In the genomic region with DNA sequence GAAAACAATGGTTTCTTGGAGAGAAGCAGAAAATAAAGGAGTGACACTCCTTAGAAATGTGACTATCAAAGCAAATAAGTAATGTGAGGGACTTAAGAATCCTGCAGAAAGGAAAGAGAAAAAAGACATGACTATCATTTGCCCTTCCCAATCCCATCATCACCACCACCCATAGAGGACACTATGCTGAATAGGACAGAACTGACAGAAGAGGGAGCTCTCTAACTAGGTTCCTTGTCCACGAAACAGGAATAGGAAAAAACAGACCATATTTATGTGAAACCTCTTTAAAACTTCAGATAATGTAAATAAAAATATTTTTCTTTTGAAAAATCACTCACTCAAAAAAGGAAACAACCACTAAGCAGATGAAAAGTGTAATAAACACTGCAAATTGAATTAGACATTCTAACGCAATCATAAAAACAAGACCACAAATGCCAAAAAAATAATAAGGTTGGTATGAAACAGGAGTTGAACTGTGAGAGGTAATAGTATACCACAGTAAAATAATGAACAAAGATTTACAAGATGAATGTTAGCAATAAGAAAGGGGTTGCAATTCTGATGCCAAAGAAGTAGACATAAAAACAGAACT, we compare ENCODE assay signal across 8 cellular contexts. TPM values are rescaled to one million over a fixed set of nuclear protein-coding genes. Genes with fewer than 3 reads are reported as not detected.
A peak's percentile ranks its signal among the peaks of the same experiment; 100 is the strongest.
DNase-seq lines count a peak whose midpoint lies in the region; ATAC-seq and TF ChIP-seq lines count a peak whose summit lies in the region.

No MANE protein-coding gene starts in this region.

- H3K79me2 ChIP-seq in GM23248 (ENCODE audit: insufficient read depth), result no peaks in the 10 kb centered on the region

- H3K4me1 ChIP-seq in GM23248 (ENCODE audit: insufficient read depth), result no peaks in the 10 kb centered on the region
- no peaks in the 10 kb centered on the region for H3K4me1 ChIP-seq in transverse colon

- H3K4me3 ChIP-seq in GM23248 (no peak overlapping the region), kidney epithelial cell (ENCODE audit: low read depth, low read length) (no peak overlapping the region), transverse colon (no peak overlapping the region)

- H3F3A ChIP-seq in GM23248 (ENCODE audit: insufficient read depth), result no peaks in the 10 kb centered on the region

- H2AFZ ChIP-seq in GM23248, result no peak overlapping the region

- H3K9me3 ChIP-seq in GM23248 (ENCODE audit: low read depth) (no peaks in the 10 kb centered on the region), transverse colon (peaks cover 0 to 4% of the 10 kb centered on the region in 2 donors)

- no peaks in the 10 kb centered on the region for H3K9me2 ChIP-seq in GM23248 (ENCODE audit: insufficient read depth)

- ATAC-seq in HG03175 (IDR thresholded peaks at IDR 0.05; ENCODE audit: unreplicated experiment), result no peak

- H3K27ac ChIP-seq in GM23248 (no peak overlapping the region), transverse colon (no peak overlapping the region)

- WGBS in GM23248 (ENCODE audit: low coverage in 1 of 2, low lambda C conversion rate in 2 of 2, missing lambda C conversion rate in 2 of 2), 2 experiments, result 36 to 43% methylated on average over 2 of the region's 2 CpGs
- 42 to 50% methylated on average over 2 of the region's 2 CpGs for WGBS in transverse colon (ENCODE audit: low coverage in 1 of 2), 2 donors

- in situ Hi-C loops in GM23248 (cut with MboI) (no loop called here), T47D (cut with HindIII; ENCODE audit: low pct_unique_long_range_greater_than_20kb, low sequenced_read_pairs) (no loop called here), transverse colon (cut with MboI; ENCODE audit: low pct_ligation_motif_present in 1 of 4, low pct_unique_long_range_greater_than_20kb in 1 of 4, low sequenced_read_pairs in 3 of 4) (loop anchor here in 2 of 4 donors (25.0 kb wide), 2 partner anchors 206 to 231 kb away; no protein-coding TSS in a partner anchor)

- TF ChIP-seq POLR2A in transverse colon (IDR thresholded peaks at IDR 0.05), result no peak

- H4K20me1 ChIP-seq in GM23248 (ENCODE audit: insufficient read depth), result no peaks in the 10 kb centered on the region

- H3K27me3 ChIP-seq in GM23248 (replicated peaks; ENCODE audit: insufficient read depth), result no peaks in the 10 kb centered on the region
- H3K27me3 ChIP-seq in kidney epithelial cell (ENCODE audit: control insufficient read depth, insufficient read depth, low read length), result no peaks in the 10 kb centered on the region
- H3K27me3 ChIP-seq in transverse colon, result no peaks in the 10 kb centered on the region

- no peak overlapping the region for H3K9ac ChIP-seq in GM23248

- TF ChIP-seq EP300 in transverse colon (IDR thresholded peaks at IDR 0.05; ENCODE audit: low read depth), result no peak

- H3K36me3 ChIP-seq in GM23248 (ENCODE audit: low read depth) (peaks cover 5% of the 10 kb centered on the region; the same call in 1 of the 2 replicates), kidney epithelial cell (ENCODE audit: control insufficient read depth, insufficient read depth, low read length) (no peaks in the 10 kb centered on the region), transverse colon (no peaks in the 10 kb centered on the region)

- TF ChIP-seq CTCF in kidney epithelial cell (IDR thresholded peaks at IDR 0.05; ENCODE audit: insufficient read depth, low read length, poor library complexity, severe bottlenecking) (peak; percentile 89), transverse colon (IDR thresholded peaks at IDR 0.05) (peak; percentile 64 to 76 (median 68))

- intact Hi-C loops in transverse colon (cut with DNase I; ENCODE audit: low total_unique reads), result loop anchor here (2.0 kb wide), 1 partner anchor 231 kb away; no protein-coding TSS in a partner anchor

- DNase-seq in AML-193 (lab: John Stamatoyannopoulos, UW) (peak; percentile 61 to 66), GM23248 (peak; percentile 75), NCI-H748 (lab: John Stamatoyannopoulos, UW; ENCODE audit: unreplicated experiment) (peak; percentile 37), T47D (ENCODE audit: low read depth in 1 of 2, low spot score in 1 of 2) (peak; percentile 2 to 56), kidney epithelial cell (ENCODE audit: low read depth) (peak; percentile 1), transverse colon (no peak), GF-D8 (lab: John Stamatoyannopoulos, UW) (no peak)

- no peak overlapping the region for H3K4me2 ChIP-seq in GM23248 (ENCODE audit: unreplicated experiment)

RNA-seq across cellular contexts. Expression of a gene that starts 24.1 kb away (rescaled TPM):
- 0.11 and 0.13 TPM in 2 replicates for total RNA-seq in GM23248 (2014; rRNA removed; shearing (Covaris generic))
- polyA plus RNA-seq in GM23248 (2016; fragmentation: Nextera tagmentation; extraction: Ambion mirVana), result 0.01 and 0.25 TPM in 2 replicates
- total RNA-seq in kidney epithelial cell (under 0.01 and 1.5 TPM in 2 replicates), transverse colon (1 to 10 TPM in 3 of 4 donors, under 1 TPM in 1; 0.20 to 8.6 (median 2.6) TPM)

RNA-seq across cellular contexts. Expression of a gene that starts 58.1 kb away (rescaled TPM):
- total RNA-seq in GM23248 (2014; rRNA removed; shearing (Covaris generic)), result not detected in 2 replicates
- polyA plus RNA-seq in GM23248 (2016; fragmentation: Nextera tagmentation; extraction: Ambion mirVana), result not detected in 2 replicates
- total RNA-seq in kidney epithelial cell, result 0.48 TPM in 1 of 2 replicates, not detected in the other
- total RNA-seq in transverse colon, result 1 to 10 TPM in 3 of 4 donors, not detected in 1; 4.9 to 5.4 (median 5.0) TPM

Comparison
In these comparisons a context has a peak if more than half of its experiments do, and no peak if none do; other contexts are left out.
1. DNase-seq: peak in AML-193 (2 of 2), GM23248 (single experiment), NCI-H748 (single experiment), T47D (2 of 2) and kidney epithelial cell (single experiment); none in transverse colon (single experiment) and GF-D8 (single experiment).